ENCODE assay signal across 8 cellular contexts in the genomic region with DNA sequence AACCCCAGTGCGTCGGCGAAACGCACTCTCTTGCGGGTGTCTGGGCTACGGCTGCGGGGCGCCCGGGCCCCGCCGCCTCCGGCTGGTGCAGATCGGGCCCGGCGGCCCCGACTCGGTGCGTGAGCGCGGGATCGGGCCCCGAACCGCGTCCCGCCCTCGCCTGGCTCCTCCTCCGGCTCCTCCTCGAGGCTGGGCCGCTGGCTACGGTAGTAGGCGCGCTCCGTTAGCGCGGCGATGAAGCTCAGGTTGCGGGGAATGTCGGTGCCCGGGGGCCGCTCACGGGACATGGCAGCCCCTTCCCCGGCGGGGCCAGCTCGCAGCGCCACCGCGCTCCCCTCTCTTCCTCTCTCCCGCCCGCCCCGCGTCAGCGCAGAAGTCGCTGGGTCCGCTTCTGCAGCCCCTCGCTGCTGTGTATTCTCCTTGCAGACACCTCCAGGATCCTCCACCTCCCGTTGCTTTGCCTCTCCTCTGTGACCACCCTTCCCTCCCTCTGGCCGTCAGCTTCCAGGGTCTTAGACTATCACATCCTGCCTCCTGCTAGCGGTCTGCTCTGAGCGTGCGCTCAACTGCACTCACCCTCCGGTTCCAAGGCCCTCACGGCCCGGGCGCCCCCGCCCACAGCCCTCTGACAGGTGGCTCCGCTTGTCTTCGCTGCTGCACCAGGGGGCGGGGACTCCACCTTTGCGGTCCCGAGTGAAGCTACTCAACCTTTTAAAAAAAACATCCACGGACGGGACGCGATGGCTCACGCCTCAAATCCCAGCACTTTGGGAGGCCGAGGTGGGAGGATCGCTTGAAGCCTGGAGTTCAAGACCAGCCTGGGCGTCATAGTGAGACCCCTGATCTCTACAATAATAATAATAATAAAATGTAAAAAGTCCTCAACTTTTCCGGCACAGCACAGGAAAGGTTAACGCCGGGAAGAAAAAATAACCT. TPM values are rescaled to one million over a fixed set of nuclear protein-coding genes. Genes with fewer than 3 reads are reported as not detected.
DNase-seq lines count a peak whose midpoint lies in the region; ATAC-seq lines count a peak whose summit lies in the region.

TSS of gene PPP1R3E (minus strand) at position 570 of the 936 bp plus-strand sequence. CDS start at position 287, 283 bp downstream.

- DNase-seq in NCI-H1105 (lab: John Stamatoyannopoulos, UW) (peak; percentile 59), T-helper 1 cell (peak; percentile 78 to 87 (median 84)), hepatic stellate cell (ENCODE audit: low spot score) (peak; percentile 37), retina (peak; percentile 86), DMS114 treated with DMSO at 0.1 percent for 48 hours (lab: John Stamatoyannopoulos, UW; ENCODE audit: unreplicated experiment) (no peak)

- peak within 1 kb of the TSS; percentile 65 for H3K4me3 ChIP-seq in GM08714 (ENCODE audit: low read length)

- WGBS in adipose tissue, 3 donors: 2 to 3% (median 3%) methylated on average over 63 to 81 of the region's 81 CpGs

- ATAC-seq in HG02571 (IDR thresholded peaks at IDR 0.05; ENCODE audit: unreplicated experiment): peak; percentile 31

- H3K27ac ChIP-seq in adipose tissue (ENCODE audit: low read depth, low read length): peak within 1 kb of the TSS; percentile 31

RNA-seq across cellular contexts. Expression of gene PPP1R3E, which starts in this region (rescaled TPM):
- polyA plus RNA-seq in adipose tissue: 10 to 100 TPM in 1 of 3 donors, 1 to 10 TPM in 2; 6.0 to 16.1 (median 6.2) TPM
